ENCODE assay signal across 15 cellular contexts in the genomic region with DNA sequence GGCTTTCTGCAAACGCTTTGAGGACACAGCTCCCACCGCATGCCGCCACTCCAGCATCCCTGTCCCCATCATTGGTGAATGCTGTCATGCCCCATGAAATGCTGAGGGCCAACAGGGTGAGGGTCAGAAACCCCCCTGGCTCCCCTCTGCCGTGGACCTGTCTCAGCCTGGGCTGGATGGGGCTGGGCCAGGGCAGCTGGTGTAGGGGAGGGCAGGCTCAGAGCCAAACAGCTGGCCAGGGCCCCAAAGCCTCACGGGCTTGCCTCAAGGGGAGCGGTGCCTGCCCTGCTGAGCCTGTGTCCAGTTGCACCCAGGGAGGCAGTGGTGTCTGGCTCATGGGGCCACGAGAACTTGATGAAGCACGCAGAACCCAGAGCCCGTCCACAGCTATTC. TPM values are rescaled to one million over a fixed set of nuclear protein-coding genes. Genes with fewer than 3 reads are reported as not detected.
"Had no signal": no experiment of that assay in that cellular context is flagged by ENCODE, and none has a peak within 500 bp of the region (broad histone marks: within the 10 kb centered on the region; RNA-seq: fewer than 3 reads in every experiment).

No MANE protein-coding gene starts in this region.

- H3K27ac Mint-ChIP-seq: activated CD4-positive, alpha-beta T cell treated with anti-CD3 and anti-CD28 coated beads, Interleukin-2, amount 10 ng/mL, durations not matched to agents 24 days and 14 days; stimulated activated effector memory CD8-positive, alpha-beta T cell treated with anti-CD3 and anti-CD28 coated beads, Interleukin-12 subunit alpha, Interleukin-12 subunit beta, amount 100 ng/mL, for 72 hours; WTC11 had no signal

- H3K27me3 Mint-ChIP-seq: activated CD4-positive, alpha-beta T cell treated with anti-CD3 and anti-CD28 coated beads, Interleukin-2, amount 10 ng/mL, durations not matched to agents 24 days and 14 days had no signal

- H3K9me3 ChIP-seq: SK-N-SH, tibial nerve, vagina had no signal

- DNase-seq: activated CD4-positive, alpha-beta T cell treated with anti-CD3 and anti-CD28 coated beads, Interleukin-2, amount 10 ng/mL, durations not matched to agents 24 days and 14 days; activated T-cell treated with anti-CD3 and anti-CD28 coated beads, Interleukin-2, amount 50 U/mL, for 1 hour; brain microvascular endothelial cell; foreskin melanocyte; kidney; SK-N-SH had no signal

- H3K4me1 ChIP-seq: parathyroid adenoma, tibial nerve, vagina had no signal

- H3K27me3 ChIP-seq: brain microvascular endothelial cell, tibial nerve, vagina had no signal

- H3K27ac ChIP-seq: brain microvascular endothelial cell, parathyroid adenoma, skin epidermis, tibial nerve, vagina had no signal

- H3K4me3 Mint-ChIP-seq: activated CD4-positive, alpha-beta T cell treated with anti-CD3 and anti-CD28 coated beads, Interleukin-2, amount 10 ng/mL, durations not matched to agents 24 days and 14 days; stimulated activated effector memory CD8-positive, alpha-beta T cell treated with anti-CD3 and anti-CD28 coated beads, Interleukin-12 subunit alpha, Interleukin-12 subunit beta, amount 100 ng/mL, for 72 hours; WTC11 had no signal

- H3K4me1 Mint-ChIP-seq: WTC11 had no signal

- ATAC-seq: activated naive CD4-positive, alpha-beta T cell treated with anti-CD3 and anti-CD28 coated beads, Interleukin-2, amount 50 U/mL, for 72 hours; stimulated activated effector memory CD8-positive, alpha-beta T cell treated with anti-CD3 and anti-CD28 coated beads, Interleukin-12 subunit alpha, Interleukin-12 subunit beta, amount 100 ng/mL, for 72 hours; WTC11 had no signal

- H3K4me3 ChIP-seq: skin epidermis, tibial nerve, vagina had no signal

- H3K9me3 Mint-ChIP-seq: activated CD4-positive, alpha-beta T cell treated with anti-CD3 and anti-CD28 coated beads, Interleukin-2, amount 10 ng/mL, durations not matched to agents 24 days and 14 days; activated naive CD4-positive, alpha-beta T cell treated with anti-CD3 and anti-CD28 coated beads, Interleukin-2, amount 50 U/mL, for 72 hours; stimulated activated effector memory CD8-positive, alpha-beta T cell treated with anti-CD3 and anti-CD28 coated beads, Interleukin-12 subunit alpha, Interleukin-12 subunit beta, amount 100 ng/mL, for 72 hours; WTC11 had no signal

RNA-seq across cellular contexts. Expression of a gene that starts 49.7 kb away (rescaled TPM):
- total RNA-seq: activated CD4-positive, alpha-beta T cell treated with anti-CD3 and anti-CD28 coated beads, Interleukin-2, amount 10 ng/mL, durations not matched to agents 24 days and 14 days; activated naive CD4-positive, alpha-beta T cell treated with anti-CD3 and anti-CD28 coated beads, Interleukin-2, amount 50 U/mL, for 72 hours; dermis microvascular lymphatic vessel endothelial cell; renal cortical epithelial cell had no signal
